In genomic region chr19:29844891-29845575, GRCh38 we compare ENCODE assay signal across 8 cellular contexts. TPM values are rescaled to one million over a fixed set of nuclear protein-coding genes. Genes with fewer than 3 reads are reported as not detected.
DNase-seq lines count a peak whose midpoint lies in the region; ATAC-seq, FAIRE-seq and TF ChIP-seq lines count a peak whose summit lies in the region.

No MANE protein-coding gene starts in this region.

- peaks cover 30% of the 10 kb centered on the region for H3K4me1 Mint-ChIP-seq in activated T-helper 1 cell treated with anti-CD3 and anti-CD28 coated beads, Interleukin-12 subunit alpha, Interleukin-12 subunit beta, Interleukin-2, Interleukin-4 antibody, amounts not matched to agents 30 ng/mL and 10 ng/mL and 1 ng/mL, durations not matched to agents 14 hours and 24 hours and 36 hours (ENCODE audit: low read depth)
- H3K4me1 Mint-ChIP-seq in natural killer cell treated with Interleukin-12 subunit alpha and Interleukin-12 subunit beta and Interleukin-15 and Interleukin-18, amount 100 ng/mL, for 72 hours (ENCODE audit: low read depth in 2 of 2): peaks cover 7 to 11% of the 10 kb centered on the region in 2 donors

- no peaks in the 10 kb centered on the region for H3F3A ChIP-seq in DOHH2 (ENCODE audit: control insufficient read depth, insufficient read depth)

- H3K27ac ChIP-seq in DOHH2 (ENCODE audit: low read depth, low read length): no peak overlapping the region
- H3K27ac ChIP-seq in KMS-11: no peak overlapping the region

- H4K20me1 ChIP-seq in DOHH2 (ENCODE audit: control insufficient read depth, insufficient read depth, low read depth, low read length) (no peaks in the 10 kb centered on the region), KMS-11 (ENCODE audit: insufficient read depth) (no peaks in the 10 kb centered on the region)

- intact Hi-C loops in activated T-helper 1 cell treated with anti-CD3 and anti-CD28 coated beads, Interleukin-12 subunit alpha, Interleukin-12 subunit beta, Interleukin-2, Interleukin-4 antibody, amounts not matched to agents 30 ng/mL and 10 ng/mL and 1 ng/mL, durations not matched to agents 14 hours and 24 hours and 36 hours (cut with micrococcal nuclease): loop anchor here (1.0 to 2.0 kb wide), 7 partner anchors 8 to 238 kb away; partner anchors contain the start of genes CCNE1, PLEKHF1, POP4 and URI1

- FAIRE-seq in RCC 7860 (lab: Jason Lieb, UNC): no peak

- no peaks in the 10 kb centered on the region for H3K36me3 ChIP-seq in DOHH2 (ENCODE audit: control insufficient read depth, low read length)
- H3K36me3 ChIP-seq in KMS-11 (ENCODE audit: insufficient read depth): no peaks in the 10 kb centered on the region

- no peaks in the 10 kb centered on the region for H3K79me2 ChIP-seq in DOHH2 (ENCODE audit: control insufficient read depth, low read length)
- H3K79me2 ChIP-seq in KMS-11 (ENCODE audit: insufficient read depth, low read depth): no peaks in the 10 kb centered on the region

- H3K36me3 Mint-ChIP-seq in activated T-helper 1 cell treated with anti-CD3 and anti-CD28 coated beads, Interleukin-12 subunit alpha, Interleukin-12 subunit beta, Interleukin-2, Interleukin-4 antibody, amounts not matched to agents 30 ng/mL and 10 ng/mL and 1 ng/mL, durations not matched to agents 14 hours and 24 hours and 36 hours (ENCODE audit: low read depth): no peaks in the 10 kb centered on the region
- H3K36me3 Mint-ChIP-seq in natural killer cell treated with Interleukin-12 subunit alpha and Interleukin-12 subunit beta and Interleukin-15 and Interleukin-18, amount 100 ng/mL, for 72 hours: no peaks in the 10 kb centered on the region

- H3K4me3 ChIP-seq in DOHH2 (ENCODE audit: low read length): peak overlapping the region; percentile 82
- no peak overlapping the region for H3K4me3 ChIP-seq in KMS-11 (IDR thresholded peaks at IDR 0.05; ENCODE audit: insufficient read depth, low read depth, low read length)
- H3K4me3 ChIP-seq in fibroblast of mammary gland (ENCODE audit: control insufficient read depth, low read depth, low read length): peak overlapping the region; percentile 72

- peaks cover 34% of the 10 kb centered on the region for H3K27me3 ChIP-seq in DOHH2 (ENCODE audit: control insufficient read depth, low read length)
- H3K27me3 ChIP-seq in KMS-11 (ENCODE audit: insufficient read depth, low read depth): peaks cover 31% of the 10 kb centered on the region

- peak overlapping the region; percentile 29; the same call in 1 of the 2 replicates for H3K9ac ChIP-seq in KMS-11

- H3K9me3 ChIP-seq in DOHH2 (ENCODE audit: control insufficient read depth, insufficient read depth, low read length): no peaks in the 10 kb centered on the region

- H3K4me2 ChIP-seq in DOHH2 (ENCODE audit: low read length) (peak overlapping the region; percentile 98), KMS-11 (peak overlapping the region; percentile 100)

- DNase-seq in RCC 7860 (ENCODE audit: low spot score) (peak; percentile 78), fibroblast of mammary gland (ENCODE audit: low read depth) (peak; percentile 85)
- peak; percentile 93 for DNase-seq in activated T-helper 1 cell treated with anti-CD3 and anti-CD28 coated beads, Interleukin-12 subunit alpha, Interleukin-12 subunit beta, Interleukin-2, Interleukin-4 antibody, amounts not matched to agents 30 ng/mL and 10 ng/mL and 1 ng/mL, durations not matched to agents 14 hours and 24 hours and 36 hours (ENCODE audit: low spot score)
- peak; percentile 95 for DNase-seq in natural killer cell treated with Interleukin-12 subunit alpha and Interleukin-12 subunit beta and Interleukin-15 and Interleukin-18, amount 100 ng/mL, for 72 hours (ENCODE audit: low spot score)
- DNase-seq in stimulated activated naive CD4-positive, alpha-beta T cell (lab: John Stamatoyannopoulos, UW): peak; percentile 95 to 99 (median 97)

- peak overlapping the region; percentile 98 for H2AFZ ChIP-seq in KMS-11 (ENCODE audit: low read depth)

- H3K4me3 Mint-ChIP-seq in activated T-helper 1 cell treated with anti-CD3 and anti-CD28 coated beads, Interleukin-12 subunit alpha, Interleukin-12 subunit beta, Interleukin-2, Interleukin-4 antibody, amounts not matched to agents 30 ng/mL and 10 ng/mL and 1 ng/mL, durations not matched to agents 14 hours and 24 hours and 36 hours: peak overlapping the region; percentile 84
- H3K4me3 Mint-ChIP-seq in natural killer cell treated with Interleukin-12 subunit alpha and Interleukin-12 subunit beta and Interleukin-15 and Interleukin-18, amount 100 ng/mL, for 72 hours: peak overlapping the region; percentile 87

- H3K9me3 Mint-ChIP-seq in activated T-helper 1 cell treated with anti-CD3 and anti-CD28 coated beads, Interleukin-12 subunit alpha, Interleukin-12 subunit beta, Interleukin-2, Interleukin-4 antibody, amounts not matched to agents 30 ng/mL and 10 ng/mL and 1 ng/mL, durations not matched to agents 14 hours and 24 hours and 36 hours: no peaks in the 10 kb centered on the region
- H3K9me3 Mint-ChIP-seq in natural killer cell treated with Interleukin-12 subunit alpha and Interleukin-12 subunit beta and Interleukin-15 and Interleukin-18, amount 100 ng/mL, for 72 hours: no peaks in the 10 kb centered on the region

- H3K4me1 ChIP-seq in DOHH2 (ENCODE audit: control insufficient read depth, low read length) (peaks cover 12% of the 10 kb centered on the region), KMS-11 (ENCODE audit: low read depth, poor library complexity, severe bottlenecking) (peaks cover 8% of the 10 kb centered on the region)

- no peak for TF ChIP-seq CTCF in DOHH2 (IDR thresholded peaks at IDR 0.05; ENCODE audit: low read depth, low read length, poor library complexity, severe bottlenecking)
- TF ChIP-seq CTCF in KMS-11 (conservative IDR thresholded peaks at IDR 0.05; ENCODE audit: low read depth, low read length): no peak
- TF ChIP-seq CTCF in fibroblast of mammary gland (conservative IDR thresholded peaks at IDR 0.05; ENCODE audit: control insufficient read depth, insufficient read depth, low read depth, low read length): no peak

- peak overlapping the region; percentile 80 for H3K27ac Mint-ChIP-seq in activated T-helper 1 cell treated with anti-CD3 and anti-CD28 coated beads, Interleukin-12 subunit alpha, Interleukin-12 subunit beta, Interleukin-2, Interleukin-4 antibody, amounts not matched to agents 30 ng/mL and 10 ng/mL and 1 ng/mL, durations not matched to agents 14 hours and 24 hours and 36 hours
- peak overlapping the region; percentile 16 to 64 for H3K27ac Mint-ChIP-seq in natural killer cell treated with Interleukin-12 subunit alpha and Interleukin-12 subunit beta and Interleukin-15 and Interleukin-18, amount 100 ng/mL, for 72 hours

- no peaks in the 10 kb centered on the region for H3K9me2 ChIP-seq in DOHH2 (replicated peaks; ENCODE audit: control insufficient read depth, low read length)

- peak; percentile 66 for ATAC-seq in GM21825 (IDR thresholded peaks at IDR 0.05; ENCODE audit: unreplicated experiment)
- peak; percentile 91 to 93 for ATAC-seq in natural killer cell treated with Interleukin-12 subunit alpha and Interleukin-12 subunit beta and Interleukin-15 and Interleukin-18, amount 100 ng/mL, for 72 hours

- peaks cover 4% of the 10 kb centered on the region for H3K27me3 Mint-ChIP-seq in activated T-helper 1 cell treated with anti-CD3 and anti-CD28 coated beads, Interleukin-12 subunit alpha, Interleukin-12 subunit beta, Interleukin-2, Interleukin-4 antibody, amounts not matched to agents 30 ng/mL and 10 ng/mL and 1 ng/mL, durations not matched to agents 14 hours and 24 hours and 36 hours (ENCODE audit: insufficient read depth)
- peaks cover 15 to 18% of the 10 kb centered on the region in 2 donors for H3K27me3 Mint-ChIP-seq in natural killer cell treated with Interleukin-12 subunit alpha and Interleukin-12 subunit beta and Interleukin-15 and Interleukin-18, amount 100 ng/mL, for 72 hours

RNA-seq across cellular contexts. Expression of gene CCNE1, which starts 33.2 kb away (rescaled TPM):
- total RNA-seq in activated T-helper 1 cell treated with anti-CD3 and anti-CD28 coated beads, Interleukin-12 subunit alpha, Interleukin-12 subunit beta, Interleukin-2, Interleukin-4 antibody, amounts not matched to agents 30 ng/mL and 10 ng/mL and 1 ng/mL, durations not matched to agents 14 hours and 24 hours and 36 hours: 55.1 and 58.4 TPM in 2 replicates
- total RNA-seq in natural killer cell treated with Interleukin-12 subunit alpha and Interleukin-12 subunit beta and Interleukin-15 and Interleukin-18, amount 100 ng/mL, for 72 hours: 10 to 100 TPM; 16.5 to 33.2 TPM
